Comparison of ENCODE assay signal across 17 cellular contexts in the genomic region with DNA sequence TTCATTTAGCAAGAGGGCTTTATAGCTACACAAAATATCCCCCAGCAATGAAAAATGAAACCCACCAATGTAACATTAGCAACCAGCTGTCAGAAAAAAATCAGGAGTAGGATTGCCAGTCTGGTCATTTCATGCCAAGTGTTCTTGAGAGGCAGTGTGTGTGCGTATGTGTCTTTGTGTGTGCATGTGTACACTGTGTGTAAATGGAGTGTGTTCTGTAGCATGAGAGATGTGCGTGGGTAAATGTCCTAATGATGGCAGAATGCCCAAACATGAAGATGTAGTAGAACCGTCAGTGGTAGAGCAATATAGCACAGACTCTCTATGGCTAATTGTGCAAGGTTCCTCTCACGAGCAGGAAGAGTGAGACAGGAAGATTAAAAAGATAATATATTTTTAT.
DNase-seq lines count a peak whose midpoint lies in the region; ATAC-seq and TF ChIP-seq lines count a peak whose summit lies in the region.
"Had no signal": no experiment of that assay in that cellular context is flagged by ENCODE, and none has a peak within 500 bp of the region (broad histone marks: within the 10 kb centered on the region; RNA-seq: fewer than 3 reads in every experiment).

No MANE protein-coding gene starts in this region.

- DNase-seq in NCI-H1417 (lab: John Stamatoyannopoulos, UW) (peak in 2 of 3 experiments; percentile 8 to 52), NCI-H1417 treated with DMSO at 0.1 percent for 48 hours (lab: John Stamatoyannopoulos, UW) (no peak), NCI-H128 (lab: John Stamatoyannopoulos, UW; ENCODE audit: unreplicated experiment) (peak; percentile 20), hepatocyte (ENCODE audit: low spot score) (no peak), smooth muscle cell (lab: John Stamatoyannopoulos, UW; ENCODE audit: unreplicated experiment) (no peak)
- no peak for DNase-seq in stimulated activated CD4-positive, alpha-beta T cell treated with anti-CD3 and anti-CD28 coated beads, Interleukin-12 subunit alpha, Interleukin-12 subunit beta, amount 100 ng/mL, for 4 hours
- DNase-seq: 8988T; activated CD4-positive, alpha-beta T cell treated with anti-CD3 and anti-CD28 coated beads, Interleukin-2, amount 10 ng/mL, durations not matched to agents 7 days and 5 days; activated naive CD8-positive, alpha-beta T cell treated with anti-CD3 and anti-CD28 coated beads, Interleukin-2, amount 50 U/mL, for 24 hours; CD4-positive, CD25-positive, alpha-beta regulatory T cell; glutamatergic neuron; naive thymus-derived CD4-positive, alpha-beta T cell; Right ventricle myocardium superior had no signal

- WGBS in hepatocyte (ENCODE audit: low lambda C conversion rate, missing lambda C conversion rate): 49% methylated on average over 4 of the region's 4 CpGs
- WGBS in smooth muscle cell (ENCODE audit: low lambda C conversion rate): 55% methylated on average over 4 of the region's 4 CpGs

- no peak overlapping the region for H2AFZ ChIP-seq in hepatocyte
- no peak overlapping the region for H2AFZ ChIP-seq in smooth muscle cell (ENCODE audit: low read depth)

- no peak overlapping the region for H3K27ac ChIP-seq in hepatocyte
- no peak overlapping the region for H3K27ac ChIP-seq in smooth muscle cell (ENCODE audit: low read depth)
- H3K27ac ChIP-seq: KMS-11 had no signal

- H3K4me3 ChIP-seq in hepatocyte (no peak overlapping the region), smooth muscle cell (peak overlapping the region; percentile 74)

- H3K36me3 ChIP-seq in hepatocyte (replicated peaks; ENCODE audit: insufficient read depth, low read depth) (no peaks in the 10 kb centered on the region), smooth muscle cell (ENCODE audit: low read depth) (no peaks in the 10 kb centered on the region)

- TF ChIP-seq CTCF in hepatocyte (IDR thresholded peaks at IDR 0.05; ENCODE audit: poor library complexity) (no peak), smooth muscle cell (IDR thresholded peaks at IDR 0.05; ENCODE audit: borderline replicate concordance, insufficient read depth, poor library complexity, severe bottlenecking) (no peak)

- H3K4me2 ChIP-seq in hepatocyte (peak overlapping the region; percentile 98), smooth muscle cell (peak overlapping the region; percentile 95)
- H3K4me2 ChIP-seq: KMS-11 had no signal

- no peak for ATAC-seq in HG02588 (IDR thresholded peaks at IDR 0.05; ENCODE audit: unreplicated experiment)
- ATAC-seq in HG02678 (IDR thresholded peaks at IDR 0.05; ENCODE audit: unreplicated experiment): no peak
- ATAC-seq: activated naive CD8-positive, alpha-beta T cell treated with anti-CD3 and anti-CD28 coated beads, Interleukin-2, amount 50 U/mL, for 24 hours; HCT116; naive thymus-derived CD4-positive, alpha-beta T cell had no signal

- no peaks in the 10 kb centered on the region for H3K9me3 ChIP-seq in hepatocyte (ENCODE audit: low read depth)
- no peaks in the 10 kb centered on the region for H3K9me3 ChIP-seq in smooth muscle cell (replicated peaks; ENCODE audit: low read depth)

- H4K20me1 ChIP-seq in hepatocyte (ENCODE audit: insufficient read depth, poor library complexity, severe bottlenecking): no peaks in the 10 kb centered on the region
- H4K20me1 ChIP-seq in smooth muscle cell (ENCODE audit: low read depth): no peaks in the 10 kb centered on the region

- no peaks in the 10 kb centered on the region for H3K9me2 ChIP-seq in hepatocyte (replicated peaks; ENCODE audit: insufficient read depth)

- H3K4me1 ChIP-seq in hepatocyte (ENCODE audit: insufficient read depth): no peaks in the 10 kb centered on the region
- H3K4me1 ChIP-seq in smooth muscle cell (ENCODE audit: low read depth): no peaks in the 10 kb centered on the region

- no peaks in the 10 kb centered on the region for H3K79me2 ChIP-seq in hepatocyte
- no peaks in the 10 kb centered on the region for H3K79me2 ChIP-seq in smooth muscle cell (ENCODE audit: low read depth)

- H3F3A ChIP-seq in smooth muscle cell (ENCODE audit: low read depth): no peaks in the 10 kb centered on the region

- no peak overlapping the region for H3K9ac ChIP-seq in smooth muscle cell (ENCODE audit: low read depth)
- H3K9ac ChIP-seq: KMS-11 had no signal

- no peaks in the 10 kb centered on the region for H3K27me3 ChIP-seq in hepatocyte
- peaks cover 10% of the 10 kb centered on the region for H3K27me3 ChIP-seq in smooth muscle cell (ENCODE audit: low read depth)

Comparison
In these comparisons a context has a peak if more than half of its experiments do, and no peak if none do; other contexts are left out.
1. DNase-seq: peak in NCI-H1417 (2 of 3) and NCI-H128 (single experiment); none in NCI-H1417 treated with DMSO at 0.1 percent for 48 hours (single experiment), hepatocyte (single experiment), smooth muscle cell (single experiment) and stimulated activated CD4-positive, alpha-beta T cell treated with anti-CD3 and anti-CD28 coated beads, Interleukin-12 subunit alpha, Interleukin-12 subunit beta, amount 100 ng/mL, for 4 hours (single experiment).